In the genomic region with DNA sequence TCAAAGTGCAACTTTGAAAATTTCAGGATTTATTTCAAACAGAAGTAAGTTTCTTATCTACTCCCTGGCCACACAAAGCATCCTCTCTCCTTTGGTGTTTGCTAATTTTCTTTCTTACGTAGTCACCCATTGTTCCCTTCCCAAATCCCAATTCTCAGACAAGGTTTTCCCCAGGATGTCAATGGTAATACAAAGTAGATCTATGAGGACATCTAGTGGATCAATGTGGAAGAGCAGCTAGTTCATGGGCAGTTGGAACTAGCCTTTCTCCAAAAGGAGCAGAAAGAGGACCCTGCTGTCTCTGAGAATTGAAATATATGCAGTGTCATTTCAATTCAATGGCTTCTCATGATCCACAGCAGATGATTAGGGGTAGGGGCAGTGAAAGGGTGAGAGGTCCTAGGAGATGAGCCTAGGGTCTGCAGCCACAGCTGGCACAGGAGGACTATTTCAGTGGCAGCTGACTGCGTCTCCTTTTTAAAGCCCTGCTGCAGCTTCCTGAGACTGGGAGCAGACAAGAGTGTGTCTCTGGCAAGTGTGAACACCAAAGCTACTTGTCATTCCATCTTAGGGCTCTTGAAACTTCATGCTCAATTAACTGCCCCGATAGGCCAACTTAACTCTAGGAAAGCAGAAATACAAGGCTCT, we compare ENCODE assay signal across 7 cellular contexts.
DNase-seq lines count a peak whose midpoint lies in the region; ATAC-seq and TF ChIP-seq lines count a peak whose summit lies in the region.

No MANE protein-coding gene starts in this region.

- H3K4me3 ChIP-seq in RWPE2 (ENCODE audit: severe bottlenecking) (no peak overlapping the region), fibroblast of pulmonary artery (replicated peaks; ENCODE audit: low read depth, low read length) (no peak overlapping the region)

- H3K27ac ChIP-seq in RWPE2 (ENCODE audit: poor library complexity, severe bottlenecking) = no peak overlapping the region

- H3K27me3 ChIP-seq in RWPE2 (ENCODE audit: insufficient read depth, poor library complexity, severe bottlenecking) = no peaks in the 10 kb centered on the region

- H3K4me1 ChIP-seq in RWPE2 (ENCODE audit: insufficient read depth, poor library complexity, severe bottlenecking) = peaks cover 7% of the 10 kb centered on the region

- H3K36me3 ChIP-seq in RWPE2 (ENCODE audit: low read depth) = no peaks in the 10 kb centered on the region

- TF ChIP-seq CTCF in RWPE2 (IDR thresholded peaks at IDR 0.05; ENCODE audit: poor library complexity, severe bottlenecking) (peak; percentile 79), fibroblast of pulmonary artery (IDR thresholded peaks at IDR 0.05; ENCODE audit: low read length, missing control alignments) (peak; percentile 90)

- no peaks in the 10 kb centered on the region for H3K9me3 ChIP-seq in RWPE2 (ENCODE audit: severe bottlenecking)

- ATAC-seq in RWPE2 (ENCODE audit: low read depth) (peak; percentile 59; the same call in 1 of the 3 replicates), GM19397 (IDR thresholded peaks at IDR 0.05; ENCODE audit: unreplicated experiment) (no peak), GM19452 (IDR thresholded peaks at IDR 0.05; ENCODE audit: unreplicated experiment) (no peak)

- DNase-seq in GM04504 (ENCODE audit: low read depth) (peak; percentile 30), HT1080 (ENCODE audit: low read depth) (peak; percentile 34), RWPE2 (ENCODE audit: low spot score) (no peak), fibroblast of pulmonary artery (ENCODE audit: low read depth) (peak; percentile 68), non-pigmented ciliary epithelial cell (ENCODE audit: low read depth) (peak; percentile 17)
